Comparison of ENCODE assay signal across 2 cellular contexts in genomic region chr9:34326690-34327089, GRCh38.
A peak's percentile ranks its signal among the peaks of the same experiment; 100 is the strongest.
TF ChIP-seq lines count a peak whose summit lies in the region.

No MANE protein-coding gene starts in this region.

TF ChIP-seq in A549, 52 proteins besides CTCF, POLR2A, EP300 and RAD21:
- TF ChIP-seq MAFK (IDR thresholded peaks at IDR 0.05; ENCODE audit: partially characterized antibody) (peak; percentile 92), EHMT2 (IDR thresholded peaks at IDR 0.05; ENCODE audit: low read depth) (no peak)

TF ChIP-seq in GM12878, 131 proteins besides CTCF, POLR2A, EP300 and RAD21:
- no peak for TF ChIP-seq JUNB (IDR thresholded peaks at IDR 0.05)
- TF ChIP-seq CEBPB (IDR thresholded peaks at IDR 0.05; ENCODE audit: borderline replicate concordance in 1 of 2, low read depth in 2 of 2, low read length in 2 of 2) = no peak
- no peak for TF ChIP-seq POU2F2 (IDR thresholded peaks at IDR 0.05; ENCODE audit: borderline replicate concordance, low read depth, low read length)
- TF ChIP-seq HSF1 (IDR thresholded peaks at IDR 0.05; ENCODE audit: low read depth, low read length) = no peak
- no peak for TF ChIP-seq SMARCA5 (IDR thresholded peaks at IDR 0.05)
- TF ChIP-seq KLF5 (IDR thresholded peaks at IDR 0.05; ENCODE audit: partially characterized antibody) = no peak
- TF ChIP-seq SIX5 (IDR thresholded peaks at IDR 0.05; ENCODE audit: low read depth, low read length, severe bottlenecking) = no peak
- no peak for TF ChIP-seq SKIL (IDR thresholded peaks at IDR 0.05; ENCODE audit: low read depth, poor library complexity, severe bottlenecking)
- no peak for TF ChIP-seq GATAD2B (conservative IDR thresholded peaks at IDR 0.05; ENCODE audit: low read depth)
- no peak for TF ChIP-seq NRF1 (conservative IDR thresholded peaks at IDR 0.05; ENCODE audit: low read depth, low read length)
- no peak for TF ChIP-seq HDGF (IDR thresholded peaks at IDR 0.05)
- TF ChIP-seq SREBF1 (IDR thresholded peaks at IDR 0.05; ENCODE audit: low read length) = no peak
- TF ChIP-seq EED (IDR thresholded peaks at IDR 0.05; ENCODE audit: low read depth) = no peak
- TF ChIP-seq MTA2 (IDR thresholded peaks at IDR 0.05; ENCODE audit: low read depth) = no peak
- TF ChIP-seq RELA (IDR thresholded peaks at IDR 0.05; ENCODE audit: borderline replicate concordance, partially characterized antibody) = no peak
TF ChIP-seq in GM12878: peak in this region for 0.
